In the genomic region with DNA sequence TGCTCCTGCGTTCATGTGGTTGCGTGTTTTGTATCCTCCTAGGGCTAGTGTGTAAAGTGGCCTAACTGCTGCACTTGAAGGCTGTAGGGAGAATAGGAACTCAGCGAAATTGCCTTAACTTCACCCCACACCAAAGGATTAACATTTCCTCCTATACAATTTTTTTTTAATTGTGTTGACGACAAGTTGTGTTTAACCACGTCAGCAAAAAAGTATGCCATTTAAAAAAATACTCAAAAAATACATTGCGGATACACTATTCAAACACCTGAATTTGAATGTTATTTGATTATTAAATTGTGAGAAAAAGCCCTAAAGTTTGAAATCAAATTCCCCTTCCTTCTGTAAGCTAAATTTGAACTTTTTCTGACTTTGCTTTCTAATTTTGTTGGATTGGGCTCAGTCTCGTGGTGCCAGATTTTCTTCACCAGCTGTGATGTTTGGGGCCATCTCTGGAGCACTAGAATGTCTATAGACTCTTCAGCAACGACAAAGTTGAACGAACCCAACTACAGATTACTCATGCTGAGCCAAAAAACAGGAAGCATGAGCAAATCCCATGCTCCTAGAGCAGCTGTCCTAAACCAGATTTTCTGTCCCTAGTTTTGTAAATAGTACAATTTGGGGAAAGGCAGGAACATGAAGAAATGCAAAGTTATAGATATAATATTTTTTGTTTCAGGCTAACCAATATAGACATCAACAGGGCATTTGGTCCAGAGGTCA, we compare ENCODE assay signal across 26 cellular contexts.
"Had no signal": no experiment of that assay in that cellular context is flagged by ENCODE, and none has a peak within 500 bp of the region (broad histone marks: within the 10 kb centered on the region; RNA-seq: fewer than 3 reads in every experiment).

No MANE protein-coding gene starts in this region.

- H3K27me3 ChIP-seq: Peyer's patch, SJSA1 had no signal

- H3K36me3 ChIP-seq: Peyer's patch, SJSA1 had no signal

- H3K27ac ChIP-seq: Peyer's patch, RWPE1, SJSA1 had no signal

- FAIRE-seq: astrocyte had no signal

- H3K4me3 ChIP-seq: Peyer's patch, SJSA1 had no signal

- ATAC-seq: activated CD8-positive, alpha-beta memory T cell treated with anti-CD3 and anti-CD28 coated beads, Interleukin-2, amount 10 ng/mL, durations not matched to agents 7 days and 5 days; activated naive CD4-positive, alpha-beta T cell treated with anti-CD3 and anti-CD28 coated beads, Interleukin-2, amount 50 U/mL, for 72 hours; activated naive CD8-positive, alpha-beta T cell treated with anti-CD3 and anti-CD28 coated beads, Interleukin-2, amount 50 U/mL, for 24 hours; SK-N-SH treated with all-trans-retinoic acid at 6 μM for 48 hours had no signal

- H3K4me1 ChIP-seq: Peyer's patch, SJSA1 had no signal

- DNase-seq: activated B cell treated with CpG ODN at 0.5 μM for 24 hours; activated CD4-positive, alpha-beta T cell treated with anti-CD3 and anti-CD28 coated beads for 1 hour; activated CD4-positive, alpha-beta T cell treated with anti-CD3 and anti-CD28 coated beads, Interleukin-2, amount 10 ng/mL, durations not matched to agents 24 days and 14 days; activated CD4-positive, alpha-beta T cell treated with anti-CD3 and anti-CD28 coated beads, Interleukin-2, amount 50 U/mL, for 48 hours; activated CD8-positive, alpha-beta memory T cell treated with anti-CD3 and anti-CD28 coated beads, Interleukin-2, amount 10 ng/mL, durations not matched to agents 7 days and 5 days; activated effector memory CD4-positive, alpha-beta T cell treated with anti-CD3 and anti-CD28 coated beads, Interleukin-2, amount 50 U/mL, for 16 hours; activated naive CD4-positive, alpha-beta T cell treated with Interleukin-2 at 50 U/mL for 16 hours; activated naive CD8-positive, alpha-beta T cell treated with anti-CD3 and anti-CD28 coated beads, Interleukin-2, amount 50 U/mL, for 24 hours; activated T-cell treated with anti-CD3 and anti-CD28 coated beads, Interleukin-2, amount 50 U/mL, for 24 hours; amniotic stem cell; MM.1S; NCI-H1105 treated with DMSO at 0.1 percent for 48 hours; NCI-H1436 treated with DMSO at 0.1 percent for 48 hours; NCI-H187; NCI-H2081; NCI-H510A treated with DMSO at 0.1 percent for 48 hours; NCI-H69; NK-92 treated with Interleukin-12 subunit alpha and Interleukin-12 subunit beta, amount 100 ng/mL, for 24 hours; Peyer's patch; SHP77; SW 1271 had no signal

- H3K9me3 ChIP-seq: Peyer's patch, SJSA1 had no signal
